1 cellular context compared by ENCODE assay signal in genomic region chr21:26836546-26836945, GRCh38.
TF ChIP-seq lines count a peak whose summit lies in the region.

No MANE protein-coding gene starts in this region.

TF ChIP-seq in IMR-90, 13 proteins besides CTCF, POLR2A, EP300 and RAD21:
- TF ChIP-seq BHLHE40 (IDR thresholded peaks at IDR 0.05; ENCODE audit: low read depth, low read length) (no peak), SMC3 (IDR thresholded peaks at IDR 0.05; ENCODE audit: low read depth, low read length) (no peak), MAZ (IDR thresholded peaks at IDR 0.05; ENCODE audit: borderline replicate concordance, low read depth, low read length) (no peak), CEBPB (IDR thresholded peaks at IDR 0.05; ENCODE audit: low read depth, low read length) (no peak), NFE2L2 (IDR thresholded peaks at IDR 0.05; ENCODE audit: low read depth, low read length) (no peak), RFX5 (IDR thresholded peaks at IDR 0.05; ENCODE audit: low read depth, low read length) (no peak), ELK1 (IDR thresholded peaks at IDR 0.05; ENCODE audit: borderline replicate concordance, low read depth, low read length) (no peak), MAFK (IDR thresholded peaks at IDR 0.05; ENCODE audit: low read depth, low read length) (no peak), FOS (IDR thresholded peaks at IDR 0.05; ENCODE audit: low read depth, low read length) (no peak), RCOR1 (IDR thresholded peaks at IDR 0.05; ENCODE audit: insufficient replicate concordance, low read length) (no peak), CHD1 (IDR thresholded peaks at IDR 0.05; ENCODE audit: low read depth, low read length) (no peak), MXI1 (IDR thresholded peaks at IDR 0.05; ENCODE audit: borderline replicate concordance, low read depth, low read length) (no peak)
- TF ChIP-seq, protein P1, sequence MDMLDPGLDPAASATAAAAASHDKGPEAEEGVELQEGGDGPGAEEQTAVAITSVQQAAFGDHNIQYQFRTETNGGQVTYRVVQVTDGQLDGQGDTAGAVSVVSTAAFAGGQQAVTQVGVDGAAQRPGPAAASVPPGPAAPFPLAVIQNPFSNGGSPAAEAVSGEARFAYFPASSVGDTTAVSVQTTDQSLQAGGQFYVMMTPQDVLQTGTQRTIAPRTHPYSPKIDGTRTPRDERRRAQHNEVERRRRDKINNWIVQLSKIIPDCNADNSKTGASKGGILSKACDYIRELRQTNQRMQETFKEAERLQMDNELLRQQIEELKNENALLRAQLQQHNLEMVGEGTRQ (IDR thresholded peaks at IDR 0.05; ENCODE audit: low read depth, low read length): no peak
TF ChIP-seq in IMR-90: peak in this region for 0.
